Comparison of ENCODE assay signal across 20 cellular contexts in the genomic region with DNA sequence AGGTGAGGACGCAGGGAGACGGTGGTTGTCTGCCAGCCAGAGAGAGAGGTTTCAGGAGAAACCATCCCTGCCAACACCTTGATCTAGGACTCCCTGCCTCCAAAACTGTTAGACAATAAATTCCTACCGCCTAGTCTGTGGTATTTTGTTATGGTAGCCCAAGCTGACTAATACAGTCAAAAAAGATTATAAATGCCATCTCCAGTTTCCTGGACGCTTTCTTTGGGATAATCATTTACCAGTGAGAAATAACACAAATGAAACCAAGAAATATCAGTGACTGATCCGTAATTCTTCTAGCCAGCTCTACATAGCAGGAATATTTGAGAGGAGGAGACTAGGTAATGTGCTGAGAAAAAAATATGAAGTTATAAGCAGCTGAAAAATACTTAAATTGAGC.
DNase-seq lines count a peak whose midpoint lies in the region; FAIRE-seq and TF ChIP-seq lines count a peak whose summit lies in the region.
"Had no signal": no experiment of that assay in that cellular context is flagged by ENCODE, and none has a peak within 500 bp of the region (broad histone marks: within the 10 kb centered on the region; RNA-seq: fewer than 3 reads in every experiment).

No MANE protein-coding gene starts in this region.

- H3K9me2 ChIP-seq in hepatocyte (replicated peaks; ENCODE audit: insufficient read depth), result no peaks in the 10 kb centered on the region

- H3K14ac ChIP-seq in H1 (ENCODE audit: insufficient read length), result no peak overlapping the region

- no peak overlapping the region for H3K18ac ChIP-seq in H1 (ENCODE audit: extremely low read depth, low read length)

- CTCF ChIA-PET in H1 (lab: Charles Lee; ENCODE audit: partially characterized antibody), result interaction anchor here (0.7 kb wide), 1 partner anchor 1600 kb away, joined by 3 read pairs; no protein-coding TSS in a partner anchor

- POLR2A ChIA-PET in H1 (lab: Charles Lee; ENCODE audit: partially characterized antibody), result no interaction called here

- no peaks in the 10 kb centered on the region; a peak in 1 of 8 replicates for H3K36me3 ChIP-seq in H1 (ENCODE audit: control insufficient read depth in 2 of 4, insufficient read depth in 4 of 4, low read length in 3 of 4)
- H3K36me3 ChIP-seq in hepatocyte (replicated peaks; ENCODE audit: insufficient read depth, low read depth), result no peaks in the 10 kb centered on the region
- H3K36me3 ChIP-seq in MG63, result no peaks in the 10 kb centered on the region
- H3K36me3 ChIP-seq: BLaER1 treated with 17β-estradiol and CSF1 and Interleukin-3, amounts not matched to agents 10 nM and 100 nM had no signal

- no peak overlapping the region for H4K8ac ChIP-seq in H1 (ENCODE audit: extremely low read depth, insufficient read depth, low read length)

- H3K9me3 ChIP-seq in H1 (ENCODE audit: insufficient read depth in 2 of 2, low read depth in 1 of 2, low read length in 1 of 2), result peaks cover 5 to 8% of the 10 kb centered on the region in 2 experiments; a peak in 3 of 4 replicates
- H3K9me3 ChIP-seq in hepatocyte (ENCODE audit: low read depth), result no peaks in the 10 kb centered on the region
- H3K9me3 ChIP-seq in MG63, result no peaks in the 10 kb centered on the region

- H2BK120ac ChIP-seq in H1 (replicated peaks; ENCODE audit: low read depth, low read length), result no peak overlapping the region

- H3K4me1 ChIP-seq in H1 (replicated peaks in 1 of 4; ENCODE audit: control insufficient read depth in 3 of 4, insufficient read depth in 4 of 4, low read length in 3 of 4), result peaks cover 0 to 5% (median 3%) of the 10 kb centered on the region in 4 experiments; a peak in 5 of 7 replicates
- H3K4me1 ChIP-seq in hepatocyte (ENCODE audit: insufficient read depth), result peaks cover 2% of the 10 kb centered on the region
- H3K4me1 ChIP-seq: BLaER1 treated with 17β-estradiol and CSF1 and Interleukin-3, amounts not matched to agents 10 nM and 100 nM had no signal

- H2AK5ac ChIP-seq in H1 (ENCODE audit: low read depth, low read length), result no peak overlapping the region

- no peak for TF ChIP-seq CTCF in H1 (IDR thresholded peaks at IDR 0.05; ENCODE audit: control extremely low read depth in 1 of 3, insufficient read depth in 1 of 3, low read depth in 1 of 3, low read length in 3 of 3)
- no peak for TF ChIP-seq CTCF in hepatocyte (IDR thresholded peaks at IDR 0.05; ENCODE audit: poor library complexity)

- no peaks in the 10 kb centered on the region for H3K27me3 ChIP-seq in H1 (replicated peaks in 1 of 4; ENCODE audit: control insufficient read depth in 3 of 4, extremely low read depth in 1 of 4, insufficient read depth in 3 of 4, low read length in 3 of 4)
- no peaks in the 10 kb centered on the region for H3K27me3 ChIP-seq in hepatocyte
- H3K27me3 ChIP-seq in MG63, result no peaks in the 10 kb centered on the region
- H3K27me3 ChIP-seq: BLaER1 treated with 17β-estradiol and CSF1 and Interleukin-3, amounts not matched to agents 10 nM and 100 nM had no signal

- FAIRE-seq in H1 (lab: Jason Lieb, UNC), result no peak
- FAIRE-seq: GM12878, GM19239 had no signal

- H3K56ac ChIP-seq in H1 (replicated peaks; ENCODE audit: insufficient read length, low read depth, low read length), result no peak overlapping the region

- H4K20me1 ChIP-seq in H1 (replicated peaks in 1 of 2; ENCODE audit: control insufficient read depth in 1 of 2, insufficient read depth in 2 of 2, low read length in 2 of 2), result no peaks in the 10 kb centered on the region
- no peaks in the 10 kb centered on the region for H4K20me1 ChIP-seq in hepatocyte (ENCODE audit: insufficient read depth, poor library complexity, severe bottlenecking)
- H4K20me1 ChIP-seq: BLaER1 treated with 17β-estradiol and CSF1 and Interleukin-3, amounts not matched to agents 10 nM and 100 nM had no signal

- H3K4me3 ChIP-seq in H1 (ENCODE audit: extremely low read depth in 1 of 4, insufficient read depth in 2 of 4, low read depth in 3 of 4, low read length in 4 of 4) (no peak overlapping the region), hepatocyte (no peak overlapping the region), MG63 (no peak overlapping the region)
- H3K4me3 ChIP-seq: BLaER1 treated with 17β-estradiol and CSF1 and Interleukin-3, amounts not matched to agents 10 nM and 100 nM; GM12878; GM23248 had no signal

- H2BK15ac ChIP-seq in H1 (ENCODE audit: low read length), result no peak overlapping the region; the same call in 1 of the 2 replicates

- H3K27ac ChIP-seq in H1 (ENCODE audit: low read depth, low read length), result no peak overlapping the region
- H3K27ac ChIP-seq in hepatocyte, result no peak overlapping the region
- H3K27ac ChIP-seq: BLaER1 treated with 17β-estradiol and CSF1 and Interleukin-3, amounts not matched to agents 10 nM and 100 nM; GM23248; HL-60 had no signal

- no peak overlapping the region for H3K4ac ChIP-seq in H1 (replicated peaks; ENCODE audit: insufficient read length, low read depth, low read length)

- no peak overlapping the region for H2BK12ac ChIP-seq in H1 (ENCODE audit: low read depth, low read length)

- H3K79me2 ChIP-seq in H1 (ENCODE audit: control insufficient read depth in 1 of 2, insufficient read depth in 2 of 2, low read length in 2 of 2) (no peaks in the 10 kb centered on the region), hepatocyte (no peaks in the 10 kb centered on the region)

- H3K4me2 ChIP-seq in H1 (ENCODE audit: insufficient read depth in 1 of 2, low read depth in 2 of 2, low read length in 2 of 2), result no peak overlapping the region
- H3K4me2 ChIP-seq in hepatocyte, result no peak overlapping the region
- H3K4me2 ChIP-seq: BLaER1 treated with 17β-estradiol and CSF1 and Interleukin-3, amounts not matched to agents 10 nM and 100 nM had no signal

- DNase-seq in Caki2 (ENCODE audit: low read depth) (peak; percentile 68), H1 (ENCODE audit: low read depth in 1 of 2, low spot score in 2 of 2) (no peak), kidney glomerular epithelial cell (lab: John Stamatoyannopoulos, UW) (peak; percentile 90), NCI-H526 (lab: John Stamatoyannopoulos, UW) (no peak), SK-N-DZ (ENCODE audit: low spot score) (no peak), hepatocyte (ENCODE audit: low spot score) (no peak), MG63 (no peak)
- DNase-seq: 8988T; CD8-positive, alpha-beta T cell; DMS 273 treated with DMSO at 0.1 percent for 48 hours; DMS53; DND-41; EL; GM23248; H7; HFFc6 had no signal

- no peak for TF ChIP-seq POLR2A in H1 (IDR thresholded peaks at IDR 0.05; ENCODE audit: control extremely low read depth in 1 of 2, low read depth in 2 of 2, low read length in 2 of 2)

- H3K9ac ChIP-seq in H1 (replicated peaks in 1 of 4; ENCODE audit: extremely low read depth in 1 of 4, low read depth in 3 of 4, low read length in 3 of 4), result no peak overlapping the region
- H3K9ac ChIP-seq: BLaER1 treated with 17β-estradiol and CSF1 and Interleukin-3, amounts not matched to agents 10 nM and 100 nM; GM23248 had no signal

- no peaks in the 10 kb centered on the region for H3K79me1 ChIP-seq in H1 (ENCODE audit: low read depth, low read length)

- no peaks in the 10 kb centered on the region for H3K23me2 ChIP-seq in H1 (ENCODE audit: low read depth, low read length)

- peak overlapping the region; percentile 43; the same call in 1 of the 2 replicates for H2BK20ac ChIP-seq in H1 (ENCODE audit: low read length)

- no peak overlapping the region for H3K23ac ChIP-seq in H1 (ENCODE audit: insufficient read length)

- no peak overlapping the region for H4K91ac ChIP-seq in H1 (replicated peaks; ENCODE audit: insufficient read length, low read length)

- no peak overlapping the region for H4K5ac ChIP-seq in H1 (ENCODE audit: insufficient read length, low read depth, low read length)

- no peak for TF ChIP-seq EP300 in H1 (IDR thresholded peaks at IDR 0.05; ENCODE audit: borderline replicate concordance in 1 of 2, low read depth in 2 of 2, low read length in 2 of 2)

- in situ Hi-C loops in Caki2 (cut with HindIII; ENCODE audit: low pct_unique_long_range_greater_than_20kb, low sequenced_read_pairs), result no loop called here

- 89% methylated on average over 5 of the region's 5 CpGs; no CpG with 5 or more reads in 1 of the 2 experiments for WGBS in H1 (ENCODE audit: extremely low coverage in 1 of 2, insufficient coverage in 1 of 2, insufficient read length in 1 of 2, insufficient replicate concordance in 2 of 2, low coverage in 1 of 2, low lambda C conversion rate in 2 of 2, missing lambda C conversion rate in 1 of 2), 2 experiments
- 87% methylated on average over 5 of the region's 5 CpGs for WGBS in hepatocyte (ENCODE audit: low lambda C conversion rate, missing lambda C conversion rate)

- no peak overlapping the region for H2BK5ac ChIP-seq in H1 (ENCODE audit: low read depth, low read length)

- 0 out of 2 replicates have a peak overlapping the region, but pooled peaks have one; percentile 2 for H2AFZ ChIP-seq in H1 (ENCODE audit: low read length)
- H2AFZ ChIP-seq in hepatocyte, result no peak overlapping the region
- H2AFZ ChIP-seq: GM23248 had no signal

- no peak for TF ChIP-seq RAD21 in H1 (IDR thresholded peaks at IDR 0.05 in 1 of 2, conservative IDR thresholded peaks at IDR 0.05 in 1 of 2; ENCODE audit: low read depth in 2 of 2, low read length in 2 of 2)

TF ChIP-seq in H1, 55 proteins besides CTCF, POLR2A, EP300 and RAD21 (continues in another document):
- no peak for TF ChIP-seq TEAD4 (IDR thresholded peaks at IDR 0.05; ENCODE audit: low read depth, low read length)
- TF ChIP-seq EGR1 (IDR thresholded peaks at IDR 0.05; ENCODE audit: borderline replicate concordance, low read depth, low read length), result no peak
- TF ChIP-seq NRF1 (IDR thresholded peaks at IDR 0.05; ENCODE audit: low read depth, low read length), result no peak
- no peak for TF ChIP-seq TAF7 (optimal IDR thresholded peaks at IDR 0.05; ENCODE audit: borderline replicate concordance, low read depth, low read length)
- no peak for TF ChIP-seq ASH2L (IDR thresholded peaks at IDR 0.05; ENCODE audit: low read length)
- TF ChIP-seq NANOG (IDR thresholded peaks at IDR 0.05; ENCODE audit: insufficient read depth, low read depth, low read length, poor library complexity, severe bottlenecking), result no peak
- no peak for TF ChIP-seq SIN3A (conservative IDR thresholded peaks at IDR 0.05 in 1 of 2, IDR thresholded peaks at IDR 0.05 in 1 of 2; ENCODE audit: low read depth in 1 of 2, low read length in 2 of 2)
- TF ChIP-seq, protein P1, sequence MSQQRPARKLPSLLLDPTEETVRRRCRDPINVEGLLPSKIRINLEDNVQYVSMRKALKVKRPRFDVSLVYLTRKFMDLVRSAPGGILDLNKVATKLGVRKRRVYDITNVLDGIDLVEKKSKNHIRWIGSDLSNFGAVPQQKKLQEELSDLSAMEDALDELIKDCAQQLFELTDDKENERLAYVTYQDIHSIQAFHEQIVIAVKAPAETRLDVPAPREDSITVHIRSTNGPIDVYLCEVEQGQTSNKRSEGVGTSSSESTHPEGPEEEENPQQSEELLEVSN (IDR thresholded peaks at IDR 0.05), result no peak
- TF ChIP-seq TCF12 (IDR thresholded peaks at IDR 0.05; ENCODE audit: low read depth, low read length), result no peak
- TF ChIP-seq SRF (IDR thresholded peaks at IDR 0.05; ENCODE audit: low read depth, low read length), result no peak
- no peak for TF ChIP-seq CHD1 (IDR thresholded peaks at IDR 0.05; ENCODE audit: low read depth, low read length)

Comparison
In these comparisons a context has a peak if more than half of its experiments do, and no peak if none do; other contexts are left out.
1. DNase-seq: peak in Caki2 (single experiment) and kidney glomerular epithelial cell (single experiment); none in H1 (0 of 2), NCI-H526 (0 of 2), SK-N-DZ (single experiment), hepatocyte (single experiment) and MG63 (single experiment).